ENCODE assay signal across 8 cellular contexts in the genomic region with DNA sequence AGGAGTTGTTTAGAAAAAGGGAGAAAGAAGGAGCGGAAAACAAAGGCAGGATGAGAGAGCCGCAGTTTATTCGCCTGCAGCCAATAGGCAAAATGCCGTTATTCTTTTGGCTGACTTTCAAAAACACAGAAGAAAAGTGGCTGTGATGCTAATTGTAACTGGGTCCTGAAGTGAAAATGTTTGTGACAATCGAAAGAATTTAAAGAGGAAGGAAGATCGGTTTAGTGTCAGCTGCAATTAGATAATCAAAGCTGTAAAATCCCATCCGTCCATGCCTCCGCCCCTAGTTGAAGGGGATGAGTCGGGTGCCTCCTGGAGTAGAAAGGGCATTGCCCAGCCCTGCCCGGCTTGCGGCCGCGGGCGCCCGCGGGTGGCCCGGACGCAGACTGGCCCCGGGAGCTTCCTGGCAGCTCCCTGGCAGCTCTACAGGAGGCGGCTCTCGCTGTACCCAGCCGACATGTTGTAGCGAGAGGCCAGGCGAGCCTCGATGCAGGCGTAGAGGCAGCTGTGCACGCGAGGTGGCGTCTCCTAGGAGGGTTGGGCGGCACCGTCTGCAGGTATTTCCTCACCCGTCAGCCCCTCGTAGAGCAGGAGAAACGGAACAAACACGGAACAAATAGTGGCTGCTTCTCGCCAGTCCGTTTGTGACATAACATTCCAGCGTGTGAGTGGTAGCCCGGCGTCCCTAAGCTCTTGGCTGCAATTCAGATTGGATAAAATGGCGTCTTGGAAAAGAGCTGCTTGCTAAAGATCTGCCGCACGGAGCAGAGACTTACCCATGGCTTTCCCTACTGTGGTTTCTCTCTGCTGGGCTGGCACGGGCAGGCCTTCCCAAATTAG.
DNase-seq lines count a peak whose midpoint lies in the region; ATAC-seq and TF ChIP-seq lines count a peak whose summit lies in the region.

No MANE protein-coding gene starts in this region.

- H3K4me3 Mint-ChIP-seq in activated B cell treated with CpG ODN at 0.5 μM for 24 hours (peak overlapping the region; percentile 74), memory B cell (peak overlapping the region; percentile 82)

- H3K4me1 ChIP-seq in thoracic aorta (ENCODE audit: control insufficient read depth in 1 of 2, low read depth in 2 of 2) = peaks cover 13 to 32% of the 10 kb centered on the region in 2 donors

- H3K27me3 ChIP-seq in dorsolateral prefrontal cortex (no peaks in the 10 kb centered on the region), thoracic aorta (replicated peaks; ENCODE audit: insufficient read depth) (no peaks in the 10 kb centered on the region)

- H3K36me3 ChIP-seq in thoracic aorta = peaks cover 6% of the 10 kb centered on the region

- H3K36me3 Mint-ChIP-seq in activated B cell treated with CpG ODN at 0.5 μM for 24 hours (ENCODE audit: low read depth) (peaks cover 54% of the 10 kb centered on the region), memory B cell (peaks cover 27% of the 10 kb centered on the region)

- peak overlapping the region; percentile 90 to 100 (median 99) for H3K27ac ChIP-seq in dorsolateral prefrontal cortex
- H3K27ac ChIP-seq in thoracic aorta = peak overlapping the region; percentile 78 to 80

- intact Hi-C loops in activated B cell treated with CpG ODN at 0.5 μM for 24 hours (cut with micrococcal nuclease) (no loop called here), dorsolateral prefrontal cortex (cut with DNase I) (loop anchor here in 1 of 2 donors (2.0 kb wide), 1 partner anchor 42 kb away; no protein-coding TSS in a partner anchor)

- H3K9me3 ChIP-seq in thoracic aorta = no peaks in the 10 kb centered on the region

- POLR2A ChIA-PET in activated B cell treated with CpG ODN at 0.5 μM for 24 hours (lab: Charles Lee) = interaction anchor here (0.9 kb wide), 1 partner anchor 83 kb away, joined by 3 read pairs; the partner anchor contains the start of gene TNRC6C

- H3K4me3 ChIP-seq in GM08714 (ENCODE audit: low read length) (peak overlapping the region; percentile 41; the same call in 1 of the 2 replicates), dorsolateral prefrontal cortex (peak overlapping the region; percentile 31 to 73 (median 61)), thoracic aorta (peak overlapping the region; percentile 75)

- DNase-seq in NCI-H2171 (lab: John Stamatoyannopoulos, UW) (peak; percentile 38), activated B cell treated with CpG ODN at 0.5 μM for 24 hours (no peak), dorsolateral prefrontal cortex (peak; percentile 63 to 81 (median 75)), memory B cell (ENCODE audit: low spot score in 2 of 2) (peak; percentile 11 to 25), thoracic aorta (ENCODE audit: low spot score) (peak; percentile 3), UCSD-AML1 (lab: John Stamatoyannopoulos, UW; ENCODE audit: unreplicated experiment) (no peak)

- H3K9me3 Mint-ChIP-seq in activated B cell treated with CpG ODN at 0.5 μM for 24 hours = no peaks in the 10 kb centered on the region
- no peaks in the 10 kb centered on the region for H3K9me3 Mint-ChIP-seq in memory B cell

- CTCF ChIA-PET in activated B cell treated with CpG ODN at 0.5 μM for 24 hours (lab: Charles Lee) = no interaction called here

- TF ChIP-seq CTCF in activated B cell treated with CpG ODN at 0.5 μM for 24 hours (IDR thresholded peaks at IDR 0.05) (no peak), dorsolateral prefrontal cortex (IDR thresholded peaks at IDR 0.05 in 54 of 56, conservative IDR thresholded peaks at IDR 0.05 in 2 of 56; ENCODE audit: low read depth in 1 of 56, partially characterized antibody in 56 of 56) (peak in 27 of 56 donors; percentile 4 to 49 (median 20)), thoracic aorta (IDR thresholded peaks at IDR 0.05) (peak; percentile 11)

- H3K4me1 Mint-ChIP-seq in activated B cell treated with CpG ODN at 0.5 μM for 24 hours (peaks cover 4% of the 10 kb centered on the region), memory B cell (peaks cover 11% of the 10 kb centered on the region)

- ATAC-seq in activated B cell treated with CpG ODN at 0.5 μM for 24 hours (ENCODE audit: low read depth) = peak; percentile 64
- peak; percentile 92 for ATAC-seq in memory B cell (ENCODE audit: low read depth)
- peak; percentile 41 for ATAC-seq in thoracic aorta (ENCODE audit: insufficient number of reproducible peaks, low FRiP score, low read depth)
- no peak for ATAC-seq in HG02571 (IDR thresholded peaks at IDR 0.05; ENCODE audit: unreplicated experiment)

- H3K27ac Mint-ChIP-seq in activated B cell treated with CpG ODN at 0.5 μM for 24 hours (peak overlapping the region; percentile 70), memory B cell (peak overlapping the region; percentile 70)

- H3K27me3 Mint-ChIP-seq in activated B cell treated with CpG ODN at 0.5 μM for 24 hours = no peaks in the 10 kb centered on the region
- no peaks in the 10 kb centered on the region for H3K27me3 Mint-ChIP-seq in memory B cell

Comparison
In these comparisons a context has a peak if more than half of its experiments do, and no peak if none do; other contexts are left out.
1. DNase-seq: peak in NCI-H2171 (single experiment), dorsolateral prefrontal cortex (10 of 10), memory B cell (2 of 2) and thoracic aorta (single experiment); none in activated B cell treated with CpG ODN at 0.5 μM for 24 hours (single experiment) and UCSD-AML1 (single experiment).
2. Peak in every context shown above with its lines, with median percentiles within 50 percentile points of each other: H3K4me3 ChIP-seq.